ENCODE assay signal across 21 cellular contexts in genomic region chr19:50464348-50464747, GRCh38. TPM values are rescaled to one million over a fixed set of nuclear protein-coding genes. Genes with fewer than 3 reads are reported as not detected.
DNase-seq lines count a peak whose midpoint lies in the region; ATAC-seq, FAIRE-seq and TF ChIP-seq lines count a peak whose summit lies in the region.
"Had no signal": no experiment of that assay in that cellular context is flagged by ENCODE, and none has a peak within 500 bp of the region (broad histone marks: within the 10 kb centered on the region; RNA-seq: fewer than 3 reads in every experiment).

No MANE protein-coding gene starts in this region.

- H3K79me1 ChIP-seq in H1 (ENCODE audit: low read depth, low read length), result no peaks in the 10 kb centered on the region

- H3K14ac ChIP-seq in H1 (ENCODE audit: insufficient read length), result no peak overlapping the region

- H3K4me1 Mint-ChIP-seq in neural crest cell, result peaks cover 26% of the 10 kb centered on the region
- H3K4me1 Mint-ChIP-seq in activated T-helper 2 cell treated with anti-CD3 and anti-CD28 coated beads, Interferon-gamma antibody, Interleukin-2, Interleukin-4, amounts not matched to agents 10 μg/mL and 5 μg/mL and 100 μg/mL, durations not matched to agents 14 hours and 24 hours and 36 hours (ENCODE audit: low read depth), result peaks cover 12% of the 10 kb centered on the region

- H2BK15ac ChIP-seq in H1 (ENCODE audit: low read length), result 0 out of 2 replicates have a peak overlapping the region, but pooled peaks have one; percentile 21

- H3K4me3 ChIP-seq in H1 (ENCODE audit: extremely low read depth in 1 of 4, insufficient read depth in 2 of 4, low read depth in 3 of 4, low read length in 4 of 4) (no peak overlapping the region), small intestine (ENCODE audit: low read depth in 1 of 2, low read length in 2 of 2) (no peak overlapping the region)
- H3K4me3 ChIP-seq: HAP-1 had no signal

- peaks cover 0 to 8% (median 4%) of the 10 kb centered on the region in 4 experiments; a peak in 5 of 7 replicates for H3K4me1 ChIP-seq in H1 (replicated peaks in 1 of 4; ENCODE audit: control insufficient read depth in 3 of 4, insufficient read depth in 4 of 4, low read length in 3 of 4)
- H3K4me1 ChIP-seq in small intestine (ENCODE audit: control insufficient read depth in 2 of 2, insufficient read depth in 1 of 2, low read depth in 1 of 2, low read length in 1 of 2), result peaks cover 0 to 8% of the 10 kb centered on the region in 2 donors
- H3K4me1 ChIP-seq: HAP-1 had no signal

- no peak overlapping the region for H3K9ac ChIP-seq in H1 (replicated peaks in 1 of 4; ENCODE audit: extremely low read depth in 1 of 4, low read depth in 3 of 4, low read length in 3 of 4)

- no peak overlapping the region for H2BK120ac ChIP-seq in H1 (replicated peaks; ENCODE audit: low read depth, low read length)

- H4K91ac ChIP-seq in H1 (replicated peaks; ENCODE audit: insufficient read length, low read length), result no peak overlapping the region

- H3K23ac ChIP-seq in H1 (ENCODE audit: insufficient read length), result no peak overlapping the region

- H3K79me2 ChIP-seq in H1 (ENCODE audit: control insufficient read depth in 1 of 2, insufficient read depth in 2 of 2, low read length in 2 of 2), result no peaks in the 10 kb centered on the region

- TF ChIP-seq CTCF in H1 (IDR thresholded peaks at IDR 0.05; ENCODE audit: control extremely low read depth in 1 of 3, insufficient read depth in 1 of 3, low read depth in 1 of 3, low read length in 3 of 3) (no peak), neural crest cell (conservative IDR thresholded peaks at IDR 0.05) (no peak)

- POLR2A ChIA-PET in H1 (lab: Charles Lee; ENCODE audit: partially characterized antibody), result interaction anchor here (1.1 to 1.6 kb wide), 5 partner anchors 9 to 54 kb away, joined by 3 to 4 read pairs (median 3); no protein-coding TSS in a partner anchor

- H3K9me3 ChIP-seq in H1 (ENCODE audit: insufficient read depth in 2 of 2, low read depth in 1 of 2, low read length in 1 of 2) (no peaks in the 10 kb centered on the region), small intestine (ENCODE audit: control insufficient read depth, low read depth) (no peaks in the 10 kb centered on the region)
- H3K9me3 ChIP-seq: HAP-1 had no signal

- no peak overlapping the region for H2AFZ ChIP-seq in H1 (ENCODE audit: low read length)

- H3K27me3 ChIP-seq in H1 (replicated peaks in 1 of 4; ENCODE audit: control insufficient read depth in 3 of 4, extremely low read depth in 1 of 4, insufficient read depth in 3 of 4, low read length in 3 of 4) (no peaks in the 10 kb centered on the region), small intestine (ENCODE audit: control insufficient read depth in 2 of 2, insufficient read depth in 2 of 2, low read length in 2 of 2) (no peaks in the 10 kb centered on the region)

- FAIRE-seq in H1 (lab: Jason Lieb, UNC), result no peak
- no peak for FAIRE-seq in small intestine (lab: Jason Lieb, UNC)
- FAIRE-seq: GM12892, GM19239 had no signal

- WGBS in H1 (ENCODE audit: extremely low coverage in 1 of 2, insufficient coverage in 1 of 2, insufficient read length in 1 of 2, insufficient replicate concordance in 2 of 2, low coverage in 1 of 2, low lambda C conversion rate in 2 of 2, missing lambda C conversion rate in 1 of 2), 2 experiments, result 94% methylated on average over 17 of the region's 19 CpGs; no CpG with 5 or more reads in 1 of the 2 experiments
- 25 to 68% (median 41%) methylated on average over 19 of the region's 19 CpGs for WGBS in small intestine, 3 donors

- CTCF ChIA-PET in H1 (lab: Charles Lee; ENCODE audit: partially characterized antibody), result interaction anchor here (0.7 to 1.7 kb wide), 6 partner anchors 10 to 205 kb away, joined by 3 to 5 read pairs (median 4); no protein-coding TSS in a partner anchor

- H3K27ac ChIP-seq in H1 (ENCODE audit: low read depth, low read length), result no peak overlapping the region
- no peak overlapping the region for H3K27ac ChIP-seq in small intestine (ENCODE audit: low read depth in 1 of 2, low read length in 1 of 2)
- H3K27ac ChIP-seq: 22Rv1 had no signal

- no peak overlapping the region for H3K4me2 ChIP-seq in H1 (ENCODE audit: insufficient read depth in 1 of 2, low read depth in 2 of 2, low read length in 2 of 2)

- H3K27me3 Mint-ChIP-seq in neural crest cell (ENCODE audit: low read depth), result peaks cover 8% of the 10 kb centered on the region
- no peaks in the 10 kb centered on the region for H3K27me3 Mint-ChIP-seq in activated T-helper 2 cell treated with anti-CD3 and anti-CD28 coated beads, Interferon-gamma antibody, Interleukin-2, Interleukin-4, amounts not matched to agents 10 μg/mL and 5 μg/mL and 100 μg/mL, durations not matched to agents 14 hours and 24 hours and 36 hours (ENCODE audit: low read depth)

- no peak overlapping the region for H2BK20ac ChIP-seq in H1 (ENCODE audit: low read length)

- no peaks in the 10 kb centered on the region for H3K36me3 ChIP-seq in H1 (ENCODE audit: control insufficient read depth in 2 of 4, insufficient read depth in 4 of 4, low read length in 3 of 4)
- no peaks in the 10 kb centered on the region for H3K36me3 ChIP-seq in small intestine (ENCODE audit: control insufficient read depth in 2 of 2, insufficient read depth in 2 of 2, low read length in 2 of 2)
- H3K36me3 ChIP-seq: HAP-1 had no signal

- intact Hi-C loops in activated T-helper 2 cell treated with anti-CD3 and anti-CD28 coated beads, Interferon-gamma antibody, Interleukin-2, Interleukin-4, amounts not matched to agents 10 μg/mL and 5 μg/mL and 100 μg/mL, durations not matched to agents 14 hours and 24 hours and 36 hours (cut with micrococcal nuclease), result no loop called here

- no peaks in the 10 kb centered on the region for H3K9me3 Mint-ChIP-seq in neural crest cell
- H3K9me3 Mint-ChIP-seq in activated T-helper 2 cell treated with anti-CD3 and anti-CD28 coated beads, Interferon-gamma antibody, Interleukin-2, Interleukin-4, amounts not matched to agents 10 μg/mL and 5 μg/mL and 100 μg/mL, durations not matched to agents 14 hours and 24 hours and 36 hours, result no peaks in the 10 kb centered on the region
- H3K9me3 Mint-ChIP-seq: CD14-positive monocyte; CD8-positive, alpha-beta T cell; IgD-negative memory B cell had no signal

- ATAC-seq in HG03457 (IDR thresholded peaks at IDR 0.05; ENCODE audit: unreplicated experiment), result no peak
- ATAC-seq: CD8-positive, alpha-beta T cell had no signal

- H3K36me3 Mint-ChIP-seq in neural crest cell (ENCODE audit: low read depth), result no peaks in the 10 kb centered on the region
- no peaks in the 10 kb centered on the region for H3K36me3 Mint-ChIP-seq in activated T-helper 2 cell treated with anti-CD3 and anti-CD28 coated beads, Interferon-gamma antibody, Interleukin-2, Interleukin-4, amounts not matched to agents 10 μg/mL and 5 μg/mL and 100 μg/mL, durations not matched to agents 14 hours and 24 hours and 36 hours (ENCODE audit: low read depth)
- H3K36me3 Mint-ChIP-seq: CD14-positive monocyte; CD8-positive, alpha-beta T cell; IgD-negative memory B cell had no signal

- no peak overlapping the region for H2BK5ac ChIP-seq in H1 (ENCODE audit: low read depth, low read length)

- TF ChIP-seq RAD21 in H1 (IDR thresholded peaks at IDR 0.05 in 1 of 2, conservative IDR thresholded peaks at IDR 0.05 in 1 of 2; ENCODE audit: low read depth in 2 of 2, low read length in 2 of 2), result no peak

- no peak overlapping the region for H4K8ac ChIP-seq in H1 (ENCODE audit: extremely low read depth, insufficient read depth, low read length)

- H2BK12ac ChIP-seq in H1 (ENCODE audit: low read depth, low read length), result no peak overlapping the region

- no peak overlapping the region for H3K18ac ChIP-seq in H1 (ENCODE audit: extremely low read depth, low read length)

- no peak overlapping the region for H4K5ac ChIP-seq in H1 (ENCODE audit: insufficient read length, low read depth, low read length)

- H3K4ac ChIP-seq in H1 (replicated peaks; ENCODE audit: insufficient read length, low read depth, low read length), result no peak overlapping the region

- DNase-seq in NCI-H146 (lab: John Stamatoyannopoulos, UW), result peak; percentile 22
- no peak for DNase-seq in NCI-H146 treated with DMSO at 0.1 percent for 48 hours (lab: John Stamatoyannopoulos, UW; ENCODE audit: unreplicated experiment)
- no peak for DNase-seq in H1 (ENCODE audit: low read depth in 1 of 2, low spot score in 2 of 2)
- no peak for DNase-seq in neural crest cell (ENCODE audit: low read depth, low spot score)
- peak; percentile 15 for DNase-seq in small intestine
- no peak for DNase-seq in NCI-H510A treated with DMSO at 0.1 percent for 48 hours (lab: John Stamatoyannopoulos, UW)
- DNase-seq in activated T-helper 2 cell treated with anti-CD3 and anti-CD28 coated beads, Interferon-gamma antibody, Interleukin-2, Interleukin-4, amounts not matched to agents 10 μg/mL and 5 μg/mL and 100 μg/mL, durations not matched to agents 14 hours and 24 hours and 36 hours (ENCODE audit: low spot score), result no peak
- DNase-seq: CD8-positive, alpha-beta T cell; COR-L47; DND-41; GDM1; GOT3 had no signal

- H2AK5ac ChIP-seq in H1 (ENCODE audit: low read depth, low read length), result no peak overlapping the region

- H3K4me3 Mint-ChIP-seq in neural crest cell, result no peak overlapping the region
- H3K4me3 Mint-ChIP-seq in activated T-helper 2 cell treated with anti-CD3 and anti-CD28 coated beads, Interferon-gamma antibody, Interleukin-2, Interleukin-4, amounts not matched to agents 10 μg/mL and 5 μg/mL and 100 μg/mL, durations not matched to agents 14 hours and 24 hours and 36 hours (ENCODE audit: low read depth), result no peak overlapping the region
- H3K4me3 Mint-ChIP-seq: CD14-positive monocyte; CD8-positive, alpha-beta T cell had no signal

- TF ChIP-seq EP300 in H1 (IDR thresholded peaks at IDR 0.05; ENCODE audit: borderline replicate concordance in 1 of 2, low read depth in 2 of 2, low read length in 2 of 2), result no peak

- peak overlapping the region; percentile 78 for H3K27ac Mint-ChIP-seq in neural crest cell (ENCODE audit: unreplicated experiment)
- H3K27ac Mint-ChIP-seq in activated T-helper 2 cell treated with anti-CD3 and anti-CD28 coated beads, Interferon-gamma antibody, Interleukin-2, Interleukin-4, amounts not matched to agents 10 μg/mL and 5 μg/mL and 100 μg/mL, durations not matched to agents 14 hours and 24 hours and 36 hours, result no peak overlapping the region
- H3K27ac Mint-ChIP-seq: CD8-positive, alpha-beta T cell had no signal

- no peak for TF ChIP-seq POLR2A in H1 (IDR thresholded peaks at IDR 0.05; ENCODE audit: control extremely low read depth in 1 of 2, low read depth in 2 of 2, low read length in 2 of 2)

- no peaks in the 10 kb centered on the region for H3K23me2 ChIP-seq in H1 (ENCODE audit: low read depth, low read length)

- H4K20me1 ChIP-seq in H1 (replicated peaks in 1 of 2; ENCODE audit: control insufficient read depth in 1 of 2, insufficient read depth in 2 of 2, low read length in 2 of 2), result no peaks in the 10 kb centered on the region

- no peak overlapping the region for H3K56ac ChIP-seq in H1 (replicated peaks; ENCODE audit: insufficient read length, low read depth, low read length)

RNA-seq across cellular contexts. Expression of gene EMC10, which starts 12.0 kb away (rescaled TPM):
- 103 and 105 TPM in 2 replicates for total RNA-seq in H1 (2021; fragmentation: NEBNext Ultra II Directional; extraction: Animal tissue kit (Norgen Biotek cat#: 25700))
- polyA plus RNA-seq in H1 (2011; rRNA removed) (77.6 and 107 TPM in 2 replicates), small intestine (100 to 1,000 TPM in 1 of 3 donors, 10 to 100 TPM in 2; 53.7 to 160 (median 71.3) TPM)
- 75.9 TPM for polyA plus RNA-seq in H1 (2011; cell fraction: cytosol; rRNA removed)
- 70.6 TPM for polyA plus RNA-seq in H1 (2011; cell fraction: nucleus; rRNA removed)
- 56.1 to 88.6 TPM (median 80.3 TPM) in 4 replicates for polyA plus RNA-seq in H1 (2012, experiment 1 of 2)
- polyA plus RNA-seq in H1 (2012, experiment 2 of 2), result 93.7 TPM
- polyA plus RNA-seq in H1 (2013, experiment 1 of 2), result 103 TPM
- polyA plus RNA-seq in H1 (2013, experiment 2 of 2), result 124 TPM
- 12.5 and 15.9 TPM in 2 replicates for polyA minus RNA-seq in H1 (2011; rRNA and poly(A)+ RNA removed)
- polyA minus RNA-seq in H1 (2011; cell fraction: cytosol; rRNA and poly(A)+ RNA removed), result 45.6 TPM
- polyA minus RNA-seq in H1 (2011; cell fraction: nucleus; rRNA and poly(A)+ RNA removed), result 21.1 TPM
- 125 and 129 TPM in 2 replicates for total RNA-seq in neural crest cell
- total RNA-seq in activated T-helper 2 cell treated with anti-CD3 and anti-CD28 coated beads, Interferon-gamma antibody, Interleukin-2, Interleukin-4, amounts not matched to agents 10 μg/mL and 5 μg/mL and 100 μg/mL, durations not matched to agents 14 hours and 24 hours and 36 hours, result 76.0 and 76.2 TPM in 2 replicates

RNA-seq across cellular contexts. Expression of gene GARIN5A, which starts 12.3 kb away (rescaled TPM):
- 8.1 and 9.1 TPM in 2 replicates for total RNA-seq in H1 (2021; fragmentation: NEBNext Ultra II Directional; extraction: Animal tissue kit (Norgen Biotek cat#: 25700))
- polyA plus RNA-seq in H1 (2011; rRNA removed) (18.5 and 31.5 TPM in 2 replicates), small intestine (1 to 10 TPM in 1 of 3 donors, under 1 TPM in 1, not detected in 1; 0.89 to 3.4 TPM)
- polyA plus RNA-seq in H1 (2011; cell fraction: cytosol; rRNA removed), result 17.2 TPM
- polyA plus RNA-seq in H1 (2011; cell fraction: nucleus; rRNA removed), result 18.7 TPM
- 6.0 to 10.7 TPM (median 8.0 TPM) in 4 replicates for polyA plus RNA-seq in H1 (2012, experiment 1 of 2)
- 10.8 TPM for polyA plus RNA-seq in H1 (2012, experiment 2 of 2)
- polyA plus RNA-seq in H1 (2013, experiment 1 of 2), result 10.7 TPM
- 10.1 TPM for polyA plus RNA-seq in H1 (2013, experiment 2 of 2)
- 1.7 and 2.5 TPM in 2 replicates for polyA minus RNA-seq in H1 (2011; rRNA and poly(A)+ RNA removed)
- 5.8 TPM for polyA minus RNA-seq in H1 (2011; cell fraction: cytosol; rRNA and poly(A)+ RNA removed)
- polyA minus RNA-seq in H1 (2011; cell fraction: nucleus; rRNA and poly(A)+ RNA removed), result 4.2 TPM
- total RNA-seq in neural crest cell, result 1.1 and 1.3 TPM in 2 replicates
- 0.28 and 0.82 TPM in 2 replicates for total RNA-seq in activated T-helper 2 cell treated with anti-CD3 and anti-CD28 coated beads, Interferon-gamma antibody, Interleukin-2, Interleukin-4, amounts not matched to agents 10 μg/mL and 5 μg/mL and 100 μg/mL, durations not matched to agents 14 hours and 24 hours and 36 hours

RNA-seq across cellular contexts. Expression of gene MYBPC2, which starts 31.7 kb away (rescaled TPM):
- total RNA-seq in H1 (2021; fragmentation: NEBNext Ultra II Directional; extraction: Animal tissue kit (Norgen Biotek cat#: 25700)), result 3.1 and 4.1 TPM in 2 replicates
- polyA plus RNA-seq in H1 (2011; rRNA removed) (1.8 and 2.7 TPM in 2 replicates), small intestine (under 1 TPM in 1 of 3 donors, not detected in 2; 0.27 TPM)
- polyA plus RNA-seq in H1 (2011; cell fraction: cytosol; rRNA removed), result 3.3 TPM
- 8.8 TPM for polyA plus RNA-seq in H1 (2011; cell fraction: nucleus; rRNA removed)
- 1.9 to 7.3 TPM (median 5.3 TPM) in 4 replicates for polyA plus RNA-seq in H1 (2012, experiment 1 of 2)
- polyA plus RNA-seq in H1 (2012, experiment 2 of 2), result 1.5 TPM
- 2.8 TPM for polyA plus RNA-seq in H1 (2013, experiment 1 of 2)
- polyA plus RNA-seq in H1 (2013, experiment 2 of 2), result 3.1 TPM
- 2.0 and 2.5 TPM in 2 replicates for polyA minus RNA-seq in H1 (2011; rRNA and poly(A)+ RNA removed)
- 1.3 TPM for polyA minus RNA-seq in H1 (2011; cell fraction: cytosol; rRNA and poly(A)+ RNA removed)
- polyA minus RNA-seq in H1 (2011; cell fraction: nucleus; rRNA and poly(A)+ RNA removed), result 2.8 TPM
- not detected in 2 replicates for total RNA-seq in neural crest cell
- total RNA-seq in activated T-helper 2 cell treated with anti-CD3 and anti-CD28 coated beads, Interferon-gamma antibody, Interleukin-2, Interleukin-4, amounts not matched to agents 10 μg/mL and 5 μg/mL and 100 μg/mL, durations not matched to agents 14 hours and 24 hours and 36 hours, result 0.21 and 0.25 TPM in 2 replicates
- total RNA-seq: A673 had no signal
- polyA plus RNA-seq: BJ, CD14-positive monocyte had no signal

RNA-seq across cellular contexts. Expression of gene SPIB, which starts 45.6 kb away (rescaled TPM):
- total RNA-seq in H1 (2021; fragmentation: NEBNext Ultra II Directional; extraction: Animal tissue kit (Norgen Biotek cat#: 25700)), result 9.6 and 11.1 TPM in 2 replicates
- polyA plus RNA-seq in H1 (2011; rRNA removed) (11.8 and 17.4 TPM in 2 replicates), small intestine (10 to 100 TPM; 16.6 to 44.3 (median 33.3) TPM)
- 6.7 TPM for polyA plus RNA-seq in H1 (2011; cell fraction: cytosol; rRNA removed)
- polyA plus RNA-seq in H1 (2011; cell fraction: nucleus; rRNA removed), result 11.2 TPM
- polyA plus RNA-seq in H1 (2012, experiment 1 of 2), result 6.5 to 13.3 TPM (median 10.4 TPM) in 4 replicates
- polyA plus RNA-seq in H1 (2012, experiment 2 of 2), result 7.3 TPM
- 13.0 TPM for polyA plus RNA-seq in H1 (2013, experiment 1 of 2)
- 14.7 TPM for polyA plus RNA-seq in H1 (2013, experiment 2 of 2)
- 3.5 and 5.2 TPM in 2 replicates for polyA minus RNA-seq in H1 (2011; rRNA and poly(A)+ RNA removed)
- 3.7 TPM for polyA minus RNA-seq in H1 (2011; cell fraction: cytosol; rRNA and poly(A)+ RNA removed)
- polyA minus RNA-seq in H1 (2011; cell fraction: nucleus; rRNA and poly(A)+ RNA removed), result 2.6 TPM
- total RNA-seq in neural crest cell, result not detected in 2 replicates
- 0.66 and 0.80 TPM in 2 replicates for total RNA-seq in activated T-helper 2 cell treated with anti-CD3 and anti-CD28 coated beads, Interferon-gamma antibody, Interleukin-2, Interleukin-4, amounts not matched to agents 10 μg/mL and 5 μg/mL and 100 μg/mL, durations not matched to agents 14 hours and 24 hours and 36 hours
- polyA plus RNA-seq: BJ had no signal

RNA-seq across cellular contexts. Expression of gene JOSD2, which starts 46.6 kb away (rescaled TPM):
- total RNA-seq in H1 (2021; fragmentation: NEBNext Ultra II Directional; extraction: Animal tissue kit (Norgen Biotek cat#: 25700)), result 1.9 and 3.6 TPM in 2 replicates
- polyA plus RNA-seq in H1 (2011; rRNA removed) (5.6 and 6.6 TPM in 2 replicates), small intestine (10 to 100 TPM; 62.5 to 97.8 (median 85.7) TPM)
- polyA plus RNA-seq in H1 (2011; cell fraction: cytosol; rRNA removed), result 5.1 TPM
- 3.1 TPM for polyA plus RNA-seq in H1 (2011; cell fraction: nucleus; rRNA removed)
- polyA plus RNA-seq in H1 (2012, experiment 1 of 2), result 3.2 to 5.8 TPM (median 4.1 TPM) in 4 replicates
- 6.1 TPM for polyA plus RNA-seq in H1 (2012, experiment 2 of 2)
- polyA plus RNA-seq in H1 (2013, experiment 1 of 2), result 1.4 TPM
- 2.0 TPM for polyA plus RNA-seq in H1 (2013, experiment 2 of 2)
- polyA minus RNA-seq in H1 (2011; rRNA and poly(A)+ RNA removed), result 0.22 and 0.24 TPM in 2 replicates
- polyA minus RNA-seq in H1 (2011; cell fraction: cytosol; rRNA and poly(A)+ RNA removed), result 3.0 TPM
- polyA minus RNA-seq in H1 (2011; cell fraction: nucleus; rRNA and poly(A)+ RNA removed), result 3.1 TPM
- total RNA-seq in neural crest cell, result 10.9 and 13.5 TPM in 2 replicates
- 39.9 and 43.6 TPM in 2 replicates for total RNA-seq in activated T-helper 2 cell treated with anti-CD3 and anti-CD28 coated beads, Interferon-gamma antibody, Interleukin-2, Interleukin-4, amounts not matched to agents 10 μg/mL and 5 μg/mL and 100 μg/mL, durations not matched to agents 14 hours and 24 hours and 36 hours

Comparison
In these comparisons a context has a peak if more than half of its experiments do, and no peak if none do; other contexts are left out.
1. DNase-seq: peak in NCI-H146 (single experiment) and small intestine (single experiment); none in NCI-H146 treated with DMSO at 0.1 percent for 48 hours (single experiment), H1 (0 of 2), neural crest cell (single experiment), NCI-H510A treated with DMSO at 0.1 percent for 48 hours (single experiment) and activated T-helper 2 cell treated with anti-CD3 and anti-CD28 coated beads, Interferon-gamma antibody, Interleukin-2, Interleukin-4, amounts not matched to agents 10 μg/mL and 5 μg/mL and 100 μg/mL, durations not matched to agents 14 hours and 24 hours and 36 hours (single experiment).